1 cellular context compared by ENCODE assay signal in genomic region chr5:157166164-157166493, GRCh38.
TF ChIP-seq lines count a peak whose summit lies in the region.

Gene GARIN3, minus strand, starts transcription at chr5:157166264. Its CDS starts 96 bp downstream, at chr5:157166168.

TF ChIP-seq in GM12878, 131 proteins besides CTCF, POLR2A, EP300 and RAD21 (continued from another document):
- TF ChIP-seq REST (IDR thresholded peaks at IDR 0.05; ENCODE audit: low read depth, low read length) = no peak
- TF ChIP-seq KAT2A (conservative IDR thresholded peaks at IDR 0.05; ENCODE audit: control insufficient read depth, low read depth, low read length) = no peak
- no peak for TF ChIP-seq HDGF (IDR thresholded peaks at IDR 0.05)
